In the genomic region with DNA sequence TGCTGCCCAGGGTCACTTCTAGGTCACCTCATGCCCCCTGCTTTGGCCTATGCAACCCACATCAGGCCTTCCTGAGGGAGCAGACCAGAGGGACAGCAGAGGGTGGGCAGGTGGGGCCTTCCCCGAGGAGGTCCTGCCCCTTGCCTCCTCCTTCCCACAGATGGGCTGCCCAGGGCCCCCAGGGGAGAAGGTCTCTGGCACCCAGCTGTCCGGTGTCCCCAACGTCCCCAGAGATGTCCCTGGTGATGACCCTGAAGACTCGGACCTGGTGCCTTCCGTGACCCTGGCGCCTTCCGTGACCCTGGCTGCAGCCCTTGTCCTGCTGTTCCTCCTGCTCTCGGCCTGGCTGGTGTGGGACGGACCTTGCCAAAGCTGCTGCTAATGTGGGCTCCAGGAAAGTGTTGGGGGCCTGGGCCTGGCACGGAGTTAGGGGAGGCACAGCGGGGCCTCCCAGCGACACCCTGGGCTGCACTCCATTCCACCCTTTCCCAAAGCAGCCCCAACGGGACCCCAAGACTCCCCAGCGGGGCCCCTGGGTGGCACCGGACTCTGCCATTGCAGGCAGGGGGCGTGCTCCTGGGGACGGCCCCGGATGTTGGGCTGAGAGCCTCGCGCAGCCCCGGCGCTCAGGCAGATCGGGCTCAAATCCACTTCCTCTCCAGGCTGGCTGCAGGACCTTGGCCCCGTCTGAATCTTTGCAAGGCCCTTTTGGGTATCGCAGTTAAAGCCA, we compare ENCODE assay signal across 1 cellular context.
TF ChIP-seq lines count a peak whose summit lies in the region.

No MANE protein-coding gene starts in this region.

TF ChIP-seq in HEK293, 187 proteins besides CTCF, POLR2A, EP300 and RAD21 (continued from another document):
- TF ChIP-seq, protein P1, sequence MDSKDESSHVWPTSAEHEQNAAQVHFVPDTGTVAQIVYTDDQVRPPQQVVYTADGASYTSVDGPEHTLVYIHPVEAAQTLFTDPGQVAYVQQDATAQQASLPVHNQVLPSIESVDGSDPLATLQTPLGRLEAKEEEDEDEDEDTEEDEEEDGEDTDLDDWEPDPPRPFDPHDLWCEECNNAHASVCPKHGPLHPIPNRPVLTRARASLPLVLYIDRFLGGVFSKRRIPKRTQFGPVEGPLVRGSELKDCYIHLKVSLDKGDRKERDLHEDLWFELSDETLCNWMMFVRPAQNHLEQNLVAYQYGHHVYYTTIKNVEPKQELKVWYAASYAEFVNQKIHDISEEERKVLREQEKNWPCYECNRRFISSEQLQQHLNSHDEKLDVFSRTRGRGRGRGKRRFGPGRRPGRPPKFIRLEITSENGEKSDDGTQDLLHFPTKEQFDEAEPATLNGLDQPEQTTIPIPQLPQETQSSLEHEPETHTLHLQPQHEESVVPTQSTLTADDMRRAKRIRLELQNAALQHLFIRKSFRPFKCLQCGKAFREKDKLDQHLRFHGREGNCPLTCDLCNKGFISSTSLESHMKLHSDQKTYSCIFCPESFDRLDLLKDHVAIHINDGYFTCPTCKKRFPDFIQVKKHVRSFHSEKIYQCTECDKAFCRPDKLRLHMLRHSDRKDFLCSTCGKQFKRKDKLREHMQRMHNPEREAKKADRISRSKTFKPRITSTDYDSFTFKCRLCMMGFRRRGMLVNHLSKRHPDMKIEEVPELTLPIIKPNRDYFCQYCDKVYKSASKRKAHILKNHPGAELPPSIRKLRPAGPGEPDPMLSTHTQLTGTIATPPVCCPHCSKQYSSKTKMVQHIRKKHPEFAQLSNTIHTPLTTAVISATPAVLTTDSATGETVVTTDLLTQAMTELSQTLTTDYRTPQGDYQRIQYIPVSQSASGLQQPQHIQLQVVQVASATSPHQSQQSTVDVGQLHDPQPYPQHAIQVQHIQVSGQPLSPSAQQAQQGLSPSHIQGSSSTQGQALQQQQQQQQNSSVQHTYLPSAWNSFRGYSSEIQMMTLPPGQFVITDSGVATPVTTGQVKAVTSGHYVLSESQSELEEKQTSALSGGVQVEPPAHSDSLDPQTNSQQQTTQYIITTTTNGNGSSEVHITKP (tag by site-specific recombination; IDR thresholded peaks at IDR 0.05) = 0 out of 2 replicates have a peak, but pooled peaks have one; percentile 23
- TF ChIP-seq, protein P2, sequence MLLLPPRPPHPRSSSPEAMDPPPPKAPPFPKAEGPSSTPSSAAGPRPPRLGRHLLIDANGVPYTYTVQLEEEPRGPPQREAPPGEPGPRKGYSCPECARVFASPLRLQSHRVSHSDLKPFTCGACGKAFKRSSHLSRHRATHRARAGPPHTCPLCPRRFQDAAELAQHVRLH (tag by site-specific recombination; IDR thresholded peaks at IDR 0.05) = no peak
- TF ChIP-seq ZNF223 (tag by site-specific recombination; IDR thresholded peaks at IDR 0.05) = no peak
- TF ChIP-seq SALL2 (tag by site-specific recombination; IDR thresholded peaks at IDR 0.05; ENCODE audit: borderline replicate concordance) = no peak
